ENCODE assay signal across 8 cellular contexts in the genomic region with DNA sequence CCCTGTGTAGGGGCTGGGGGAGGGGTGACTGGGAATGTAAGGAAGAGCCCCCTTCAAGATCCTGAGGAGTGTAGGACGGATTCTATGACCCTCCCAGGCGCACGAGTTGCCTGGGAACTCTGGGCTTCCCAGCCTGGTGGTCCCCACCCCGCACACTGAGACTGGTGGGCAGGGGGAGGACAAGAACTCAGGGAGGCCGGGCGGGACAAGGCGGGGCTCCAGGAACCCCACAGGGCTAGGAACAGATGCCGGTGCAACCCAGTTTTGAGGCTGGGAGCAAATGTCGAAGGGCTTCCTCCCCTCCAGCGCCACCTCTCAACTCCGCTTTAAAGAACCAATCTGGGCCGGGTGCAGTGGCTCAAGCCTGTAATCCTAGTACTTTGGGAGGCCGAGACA. TPM values are rescaled to one million over a fixed set of nuclear protein-coding genes. Genes with fewer than 3 reads are reported as not detected.
DNase-seq lines count a peak whose midpoint lies in the region; TF ChIP-seq lines count a peak whose summit lies in the region.

No MANE protein-coding gene starts in this region.

- no TSS peak for BruUV-seq in PC-9 (replicated peaks; lab: Mats Ljungman, UMichigan)

- H3K27me3 ChIP-seq in PC-9 (ENCODE audit: insufficient read depth, low read depth) (no peaks in the 10 kb centered on the region), esophagus muscularis mucosa (no peaks in the 10 kb centered on the region), parathyroid adenoma (ENCODE audit: control insufficient read depth, insufficient read depth, low read length) (no peaks in the 10 kb centered on the region)

- intact Hi-C loops in PC-9 (cut with micrococcal nuclease; ENCODE audit: unreplicated experiment) (no loop called here), esophagus muscularis mucosa (cut with DNase I) (no loop called here)

- TF ChIP-seq EP300 in esophagus muscularis mucosa (IDR thresholded peaks at IDR 0.05): no peak

- TF ChIP-seq POLR2A in esophagus muscularis mucosa (IDR thresholded peaks at IDR 0.05; ENCODE audit: low read depth): no peak

- DNase-seq in PC-9: no peak
- no peak for DNase-seq in esophagus muscularis mucosa (ENCODE audit: extremely low spot score)
- no peak for DNase-seq in RPMI8226
- no peak for DNase-seq in NCI-H2227 (lab: John Stamatoyannopoulos, UW; ENCODE audit: unreplicated experiment)
- DNase-seq in AML-193 (lab: John Stamatoyannopoulos, UW): no peak
- DNase-seq in KG1 (lab: John Stamatoyannopoulos, UW): no peak

- peaks cover 26% of the 10 kb centered on the region for H4K20me1 ChIP-seq in PC-9 (ENCODE audit: insufficient read depth)

- H3K9ac ChIP-seq in parathyroid adenoma: no peak overlapping the region

- peaks cover 2% of the 10 kb centered on the region for H3K36me3 ChIP-seq in PC-9 (ENCODE audit: low read depth)
- H3K36me3 ChIP-seq in esophagus muscularis mucosa: peaks cover 0 to 13% (median 2%) of the 10 kb centered on the region in 4 donors
- no peaks in the 10 kb centered on the region for H3K36me3 ChIP-seq in parathyroid adenoma (ENCODE audit: control insufficient read depth, insufficient read depth, low read length)

- no peak for TF ChIP-seq CTCF in C4-2B (conservative IDR thresholded peaks at IDR 0.05)
- no peak for TF ChIP-seq CTCF in PC-9 (conservative IDR thresholded peaks at IDR 0.05)
- TF ChIP-seq CTCF in esophagus muscularis mucosa (IDR thresholded peaks at IDR 0.05): no peak
- no peak for TF ChIP-seq CTCF in parathyroid adenoma (IDR thresholded peaks at IDR 0.05)

- WGBS in esophagus muscularis mucosa: 90% methylated on average over 13 of the region's 13 CpGs

- CTCF ChIA-PET in PC-9 (lab: Charles Lee): interaction anchor here (0.6 to 1.5 kb wide), 2 partner anchors 11 to 13 kb away, joined by 3 to 7 read pairs; no protein-coding TSS in a partner anchor

- peaks cover 31% of the 10 kb centered on the region for H3K4me1 ChIP-seq in PC-9 (replicated peaks; ENCODE audit: insufficient read depth)
- H3K4me1 ChIP-seq in esophagus muscularis mucosa: peaks cover 35 to 42% (median 41%) of the 10 kb centered on the region in 4 donors
- peaks cover 20% of the 10 kb centered on the region for H3K4me1 ChIP-seq in parathyroid adenoma

- H2AFZ ChIP-seq in PC-9 (no peak overlapping the region), parathyroid adenoma (peak overlapping the region; percentile 98)

- H3K4me3 ChIP-seq in PC-9 (peak overlapping the region; percentile 85), esophagus muscularis mucosa (peak overlapping the region; percentile 77 to 96 (median 90)), parathyroid adenoma (ENCODE audit: low read depth, low read length) (no peak overlapping the region)

- POLR2A ChIA-PET in PC-9 (lab: Charles Lee; ENCODE audit: unreplicated experiment): no interaction called here

- peaks cover 58% of the 10 kb centered on the region for H3K79me2 ChIP-seq in PC-9 (ENCODE audit: low read depth)
- H3K79me2 ChIP-seq in parathyroid adenoma: peaks cover 24% of the 10 kb centered on the region

- no peaks in the 10 kb centered on the region for H3K9me3 ChIP-seq in PC-9 (ENCODE audit: insufficient read depth, low read depth)
- no peaks in the 10 kb centered on the region for H3K9me3 ChIP-seq in esophagus muscularis mucosa
- no peaks in the 10 kb centered on the region for H3K9me3 ChIP-seq in parathyroid adenoma (ENCODE audit: control insufficient read depth, low read length)

- H3K27ac ChIP-seq in C4-2B: peak overlapping the region; percentile 99
- peak overlapping the region; percentile 69 for H3K27ac ChIP-seq in PC-9
- H3K27ac ChIP-seq in esophagus muscularis mucosa (replicated peaks in 1 of 4): peak overlapping the region; percentile 97 to 100 (median 100)
- H3K27ac ChIP-seq in parathyroid adenoma: no peak overlapping the region

- H3K4me2 ChIP-seq in PC-9 (peak overlapping the region; percentile 78), parathyroid adenoma (ENCODE audit: low read length) (peak overlapping the region; percentile 57)

- H3K9me2 ChIP-seq in PC-9 (ENCODE audit: insufficient read depth): no peaks in the 10 kb centered on the region

- peaks cover 24% of the 10 kb centered on the region; the same call in 1 of the 2 replicates for H3F3A ChIP-seq in PC-9 (ENCODE audit: insufficient read depth, low read depth)

RNA-seq across cellular contexts. Expression of gene VDAC1, which starts 1.3 kb away (rescaled TPM):
- total RNA-seq in PC-9 (2021) (157 and 228 TPM in 2 replicates), esophagus muscularis mucosa (100 to 1,000 TPM; 113 to 125 (median 118) TPM)

RNA-seq across cellular contexts. Expression of gene C5orf15, which starts 37.7 kb away (rescaled TPM):
- total RNA-seq in PC-9 (2021) (24.4 and 45.0 TPM in 2 replicates), esophagus muscularis mucosa (10 to 100 TPM; 20.3 to 26.1 (median 22.2) TPM)
